ENCODE assay signal across 25 cellular contexts in genomic region chr15:56495050-56495449, GRCh38. TPM values are rescaled to one million over a fixed set of nuclear protein-coding genes. Genes with fewer than 3 reads are reported as not detected.
"Had no signal": no experiment of that assay in that cellular context is flagged by ENCODE, and none has a peak within 500 bp of the region (broad histone marks: within the 10 kb centered on the region; RNA-seq: fewer than 3 reads in every experiment).

No MANE protein-coding gene starts in this region.

- H3K4me3 ChIP-seq: ovary, prostate gland, stomach, thyroid gland, upper lobe of right lung had no signal

- H3K36me3 ChIP-seq: ovary, prostate gland, stomach, thyroid gland, upper lobe of right lung had no signal

- ATAC-seq: activated CD8-positive, alpha-beta memory T cell treated with anti-CD3 and anti-CD28 coated beads, Interleukin-2, amount 10 ng/mL, durations not matched to agents 7 days and 5 days; activated CD8-positive, alpha-beta T cell treated with anti-CD3 and anti-CD28 coated beads, Interleukin-2, amount 10 ng/mL, durations not matched to agents 7 days and 5 days; activated T-cell treated with anti-CD3 and anti-CD28 coated beads, Interleukin-2, amount 50 U/mL, for 72 hours; left ventricle myocardium superior; naive thymus-derived CD4-positive, alpha-beta T cell; stimulated activated naive B cell treated with anti-CD40 and anti-IgM and Interleukin-4, amounts not matched to agents 10 μg/mL and 1 μg/mL and 100 μg/mL, for 72 hours; upper lobe of right lung; WTC11 had no signal

- H3K27ac ChIP-seq: epithelial cell of prostate, ovary, prostate gland, stomach, thyroid gland, upper lobe of right lung had no signal

- H3K9me3 ChIP-seq: ovary, prostate gland, stomach, thyroid gland, upper lobe of right lung had no signal

- DNase-seq: activated CD4-positive, alpha-beta T cell treated with anti-CD3 and anti-CD28 coated beads, Interleukin-2, amount 50 U/mL, for 1 hour; activated CD8-positive, alpha-beta memory T cell treated with anti-CD3 and anti-CD28 coated beads, Interleukin-2, amount 10 ng/mL, durations not matched to agents 7 days and 5 days; activated CD8-positive, alpha-beta T cell treated with anti-CD3 and anti-CD28 coated beads, Interleukin-2, amount 10 ng/mL, durations not matched to agents 7 days and 5 days; activated naive CD4-positive, alpha-beta T cell; activated T-cell treated with anti-CD3 and anti-CD28 coated beads for 4 hours; activated T-cell treated with anti-CD3 and anti-CD28 coated beads, Interleukin-2, amount 50 U/mL, for 72 hours; anterior cingulate cortex; dermis blood vessel endothelial cell; effector CD4-positive, alpha-beta T cell; left ventricle myocardium superior; naive thymus-derived CD4-positive, alpha-beta T cell; ovary; retina; stimulated activated CD4-positive, alpha-beta T cell treated with anti-CD3 and anti-CD28 coated beads, Interleukin-15, amount 100 ng/mL, for 24 hours; stimulated activated CD4-positive, alpha-beta T cell treated with anti-CD3 and anti-CD28 coated beads, Interleukin-2, amount 100 ng/mL, for 24 hours; stimulated activated naive B cell treated with anti-CD40 and anti-IgM and Interleukin-4, amounts not matched to agents 10 μg/mL and 1 μg/mL and 100 μg/mL, for 72 hours; stomach; T-helper 2 cell; thyroid gland; upper lobe of right lung had no signal

- H3K4me1 ChIP-seq: prostate gland, thyroid gland had no signal

RNA-seq across cellular contexts. Expression of gene MNS1, which starts 30.1 kb away (rescaled TPM):
- total RNA-seq: bronchial epithelial cell had no signal
- polyA plus RNA-seq: neural cell had no signal
